Comparison of ENCODE assay signal across 9 cellular contexts in genomic region chr6:129621252-129621651, GRCh38.
DNase-seq lines count a peak whose midpoint lies in the region; ATAC-seq and TF ChIP-seq lines count a peak whose summit lies in the region.
"Had no signal": no experiment of that assay in that cellular context is flagged by ENCODE, and none has a peak within 500 bp of the region (broad histone marks: within the 10 kb centered on the region; RNA-seq: fewer than 3 reads in every experiment).

No MANE protein-coding gene starts in this region.

- POLR2A ChIA-PET in HEK293 (lab: Yijun Ruan, JAX), result no interaction called here

- ATAC-seq in left lung, result peak; percentile 51
- ATAC-seq in GM18502 (IDR thresholded peaks at IDR 0.05; ENCODE audit: poor library complexity, unreplicated experiment), result no peak

- TF ChIP-seq EP300 in ovary (IDR thresholded peaks at IDR 0.05), result no peak

- whole genome bisulfite sequencing in ovary, 3 donors, result 88 to 97% (median 93%) methylated on average over 4 of the region's 4 CpGs

- H3K27me3 ChIP-seq in BE2C (no peaks in the 10 kb centered on the region), left lung (no peaks in the 10 kb centered on the region), ovary (no peaks in the 10 kb centered on the region)

- H3K27ac ChIP-seq in HEK293 (ENCODE audit: extremely low read depth, low read depth, low read length) (no peak overlapping the region), left lung (no peak overlapping the region), ovary (no peak overlapping the region)

- TF ChIP-seq POLR2A in ovary (IDR thresholded peaks at IDR 0.05), result no peak

- intact Hi-C loops in left lung (cut with DNase I), result no loop called here
- intact Hi-C loops in ovary (cut with DNase I), result loop anchor here in 1 of 4 donors (10.0 kb wide), 1 partner anchor 114 kb away; no protein-coding TSS in a partner anchor

- DNase-seq in BE2C (peak; percentile 24), activated T-cell treated with anti-CD3 and anti-CD28 coated beads for 24 hours (ENCODE audit: low read depth) (peak; percentile 14), left lung (no peak), ovary (no peak), globus pallidus (ENCODE audit: low spot score) (no peak), Ammon's horn (ENCODE audit: low spot score) (no peak)
- DNase-seq: activated naive CD8-positive, alpha-beta T cell treated with anti-CD3 and anti-CD28 coated beads, Interleukin-2, amount 10 ng/mL, durations not matched to agents 7 days and 5 days had no signal

- H3K4me1 ChIP-seq in BE2C, result no peaks in the 10 kb centered on the region
- no peaks in the 10 kb centered on the region; the same call in 1 of the 2 replicates for H3K4me1 ChIP-seq in HEK293 (ENCODE audit: control insufficient read depth, insufficient read depth, low read length)
- H3K4me1 ChIP-seq in left lung, result peaks cover 0 to 7% of the 10 kb centered on the region in 2 donors
- no peaks in the 10 kb centered on the region for H3K4me1 ChIP-seq in ovary (ENCODE audit: insufficient read depth)

- CTCF ChIA-PET in HEK293 (lab: Yijun Ruan, JAX), result interaction anchor here (0.7 to 2.3 kb wide), 5 partner anchors 12 to 109 kb away, joined by 3 to 12 read pairs (median 4); no protein-coding TSS in a partner anchor

- peak; percentile 58 for TF ChIP-seq CTCF in BE2C (IDR thresholded peaks at IDR 0.05; ENCODE audit: low read depth, low read length)
- no peak for TF ChIP-seq CTCF in HEK293 (tag by site-specific recombination; IDR thresholded peaks at IDR 0.05)
- TF ChIP-seq CTCF in left lung (IDR thresholded peaks at IDR 0.05), result peak in 1 of 2 donors; percentile 28
- TF ChIP-seq CTCF in ovary (IDR thresholded peaks at IDR 0.05), result no peak

- H3K9me3 ChIP-seq in BE2C (no peaks in the 10 kb centered on the region), HEK293 (ENCODE audit: control insufficient read depth, insufficient read depth, low read depth, low read length) (no peaks in the 10 kb centered on the region), left lung (no peaks in the 10 kb centered on the region), ovary (no peaks in the 10 kb centered on the region)

- H3K4me3 ChIP-seq in BE2C (ENCODE audit: low read depth, low read length) (no peak overlapping the region), HEK293 (ENCODE audit: low read depth, low read length) (no peak overlapping the region), left lung (no peak overlapping the region), ovary (no peak overlapping the region)

- H3K36me3 ChIP-seq in BE2C (no peaks in the 10 kb centered on the region), HEK293 (ENCODE audit: control insufficient read depth in 2 of 2, insufficient read depth in 1 of 2, low read length in 2 of 2) (no peaks in the 10 kb centered on the region), left lung (peaks cover 0 to 28% of the 10 kb centered on the region in 2 donors), ovary (no peaks in the 10 kb centered on the region)

TF ChIP-seq in HEK293, 187 proteins besides CTCF, POLR2A, EP300 and RAD21:
- no peak for TF ChIP-seq ZNF121 (tag by site-specific recombination; IDR thresholded peaks at IDR 0.05)
- TF ChIP-seq ZNF654 (tag by site-specific recombination; IDR thresholded peaks at IDR 0.05; ENCODE audit: low read depth), result 0 out of 2 replicates have a peak, but pooled peaks have one; percentile 9

Comparison
In these comparisons a context has a peak if more than half of its experiments do, and no peak if none do; other contexts are left out.
1. DNase-seq: peak in BE2C (single experiment) and activated T-cell treated with anti-CD3 and anti-CD28 coated beads for 24 hours (single experiment); none in left lung (0 of 2), ovary (0 of 5), globus pallidus (single experiment) and Ammon's horn (single experiment).